ENCODE assay signal across 1 cellular context in the genomic region with DNA sequence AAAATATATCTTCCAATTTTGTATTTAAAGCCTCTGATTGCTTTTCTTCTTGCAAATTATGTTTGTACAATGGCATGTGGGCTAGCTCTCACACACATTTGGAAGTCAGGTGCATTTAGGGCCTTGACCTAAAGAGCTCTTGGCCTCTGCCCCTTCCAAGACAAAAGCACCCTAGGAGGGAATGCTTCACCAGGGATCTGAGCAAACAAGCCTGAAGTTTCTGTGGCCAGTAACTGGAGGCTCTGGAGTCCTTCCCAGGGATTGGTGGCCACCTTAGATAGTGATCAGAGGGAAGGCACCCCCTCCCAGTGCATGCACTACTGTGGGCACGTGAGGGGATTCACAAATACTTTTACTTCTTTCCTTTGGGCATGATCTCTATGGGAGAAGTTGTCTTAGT.
TF ChIP-seq lines count a peak whose summit lies in the region.

No MANE protein-coding gene starts in this region.

TF ChIP-seq in GM23338, 12 proteins besides CTCF, POLR2A, EP300 and RAD21:
- TF ChIP-seq, protein P1, sequence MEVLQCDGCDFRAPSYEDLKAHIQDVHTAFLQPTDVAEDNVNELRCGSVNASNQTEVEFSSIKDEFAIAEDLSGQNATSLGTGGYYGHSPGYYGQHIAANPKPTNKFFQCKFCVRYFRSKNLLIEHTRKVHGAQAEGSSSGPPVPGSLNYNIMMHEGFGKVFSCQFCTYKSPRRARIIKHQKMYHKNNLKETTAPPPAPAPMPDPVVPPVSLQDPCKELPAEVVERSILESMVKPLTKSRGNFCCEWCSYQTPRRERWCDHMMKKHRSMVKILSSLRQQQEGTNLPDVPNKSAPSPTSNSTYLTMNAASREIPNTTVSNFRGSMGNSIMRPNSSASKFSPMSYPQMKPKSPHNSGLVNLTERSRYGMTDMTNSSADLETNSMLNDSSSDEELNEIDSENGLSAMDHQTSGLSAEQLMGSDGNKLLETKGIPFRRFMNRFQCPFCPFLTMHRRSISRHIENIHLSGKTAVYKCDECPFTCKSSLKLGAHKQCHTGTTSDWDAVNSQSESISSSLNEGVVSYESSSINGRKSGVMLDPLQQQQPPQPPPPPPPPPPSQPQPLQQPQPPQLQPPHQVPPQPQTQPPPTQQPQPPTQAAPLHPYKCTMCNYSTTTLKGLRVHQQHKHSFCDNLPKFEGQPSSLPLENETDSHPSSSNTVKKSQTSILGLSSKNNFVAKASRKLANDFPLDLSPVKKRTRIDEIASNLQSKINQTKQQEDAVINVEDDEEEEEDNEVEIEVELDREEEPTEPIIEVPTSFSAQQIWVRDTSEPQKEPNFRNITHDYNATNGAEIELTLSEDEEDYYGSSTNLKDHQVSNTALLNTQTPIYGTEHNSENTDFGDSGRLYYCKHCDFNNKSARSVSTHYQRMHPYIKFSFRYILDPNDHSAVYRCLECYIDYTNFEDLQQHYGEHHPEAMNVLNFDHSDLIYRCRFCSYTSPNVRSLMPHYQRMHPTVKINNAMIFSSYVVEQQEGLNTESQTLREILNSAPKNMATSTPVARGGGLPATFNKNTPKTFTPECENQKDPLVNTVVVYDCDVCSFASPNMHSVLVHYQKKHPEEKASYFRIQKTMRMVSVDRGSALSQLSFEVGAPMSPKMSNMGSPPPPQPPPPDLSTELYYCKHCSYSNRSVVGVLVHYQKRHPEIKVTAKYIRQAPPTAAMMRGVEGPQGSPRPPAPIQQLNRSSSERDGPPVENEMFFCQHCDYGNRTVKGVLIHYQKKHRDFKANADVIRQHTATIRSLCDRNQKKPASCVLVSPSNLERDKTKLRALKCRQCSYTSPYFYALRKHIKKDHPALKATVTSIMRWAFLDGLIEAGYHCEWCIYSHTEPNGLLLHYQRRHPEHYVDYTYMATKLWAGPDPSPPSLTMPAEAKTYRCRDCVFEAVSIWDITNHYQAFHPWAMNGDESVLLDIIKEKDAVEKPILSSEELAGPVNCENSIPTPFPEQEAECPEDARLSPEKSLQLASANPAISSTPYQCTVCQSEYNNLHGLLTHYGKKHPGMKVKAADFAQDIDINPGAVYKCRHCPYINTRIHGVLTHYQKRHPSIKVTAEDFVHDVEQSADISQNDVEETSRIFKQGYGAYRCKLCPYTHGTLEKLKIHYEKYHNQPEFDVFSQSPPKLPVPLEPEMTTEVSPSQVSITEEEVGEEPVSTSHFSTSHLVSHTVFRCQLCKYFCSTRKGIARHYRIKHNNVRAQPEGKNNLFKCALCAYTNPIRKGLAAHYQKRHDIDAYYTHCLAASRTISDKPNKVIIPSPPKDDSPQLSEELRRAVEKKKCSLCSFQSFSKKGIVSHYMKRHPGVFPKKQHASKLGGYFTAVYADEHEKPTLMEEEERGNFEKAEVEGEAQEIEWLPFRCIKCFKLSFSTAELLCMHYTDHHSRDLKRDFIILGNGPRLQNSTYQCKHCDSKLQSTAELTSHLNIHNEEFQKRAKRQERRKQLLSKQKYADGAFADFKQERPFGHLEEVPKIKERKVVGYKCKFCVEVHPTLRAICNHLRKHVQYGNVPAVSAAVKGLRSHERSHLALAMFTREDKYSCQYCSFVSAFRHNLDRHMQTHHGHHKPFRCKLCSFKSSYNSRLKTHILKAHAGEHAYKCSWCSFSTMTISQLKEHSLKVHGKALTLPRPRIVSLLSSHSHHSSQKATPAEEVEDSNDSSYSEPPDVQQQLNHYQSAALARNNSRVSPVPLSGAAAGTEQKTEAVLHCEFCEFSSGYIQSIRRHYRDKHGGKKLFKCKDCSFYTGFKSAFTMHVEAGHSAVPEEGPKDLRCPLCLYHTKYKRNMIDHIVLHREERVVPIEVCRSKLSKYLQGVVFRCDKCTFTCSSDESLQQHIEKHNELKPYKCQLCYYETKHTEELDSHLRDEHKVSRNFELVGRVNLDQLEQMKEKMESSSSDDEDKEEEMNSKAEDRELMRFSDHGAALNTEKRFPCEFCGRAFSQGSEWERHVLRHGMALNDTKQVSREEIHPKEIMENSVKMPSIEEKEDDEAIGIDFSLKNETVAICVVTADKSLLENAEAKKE (CRISPR knock-in tag; IDR thresholded peaks at IDR 0.05), result peak; percentile 53; the same call in 1 of the 2 replicates
- TF ChIP-seq, protein P2, sequence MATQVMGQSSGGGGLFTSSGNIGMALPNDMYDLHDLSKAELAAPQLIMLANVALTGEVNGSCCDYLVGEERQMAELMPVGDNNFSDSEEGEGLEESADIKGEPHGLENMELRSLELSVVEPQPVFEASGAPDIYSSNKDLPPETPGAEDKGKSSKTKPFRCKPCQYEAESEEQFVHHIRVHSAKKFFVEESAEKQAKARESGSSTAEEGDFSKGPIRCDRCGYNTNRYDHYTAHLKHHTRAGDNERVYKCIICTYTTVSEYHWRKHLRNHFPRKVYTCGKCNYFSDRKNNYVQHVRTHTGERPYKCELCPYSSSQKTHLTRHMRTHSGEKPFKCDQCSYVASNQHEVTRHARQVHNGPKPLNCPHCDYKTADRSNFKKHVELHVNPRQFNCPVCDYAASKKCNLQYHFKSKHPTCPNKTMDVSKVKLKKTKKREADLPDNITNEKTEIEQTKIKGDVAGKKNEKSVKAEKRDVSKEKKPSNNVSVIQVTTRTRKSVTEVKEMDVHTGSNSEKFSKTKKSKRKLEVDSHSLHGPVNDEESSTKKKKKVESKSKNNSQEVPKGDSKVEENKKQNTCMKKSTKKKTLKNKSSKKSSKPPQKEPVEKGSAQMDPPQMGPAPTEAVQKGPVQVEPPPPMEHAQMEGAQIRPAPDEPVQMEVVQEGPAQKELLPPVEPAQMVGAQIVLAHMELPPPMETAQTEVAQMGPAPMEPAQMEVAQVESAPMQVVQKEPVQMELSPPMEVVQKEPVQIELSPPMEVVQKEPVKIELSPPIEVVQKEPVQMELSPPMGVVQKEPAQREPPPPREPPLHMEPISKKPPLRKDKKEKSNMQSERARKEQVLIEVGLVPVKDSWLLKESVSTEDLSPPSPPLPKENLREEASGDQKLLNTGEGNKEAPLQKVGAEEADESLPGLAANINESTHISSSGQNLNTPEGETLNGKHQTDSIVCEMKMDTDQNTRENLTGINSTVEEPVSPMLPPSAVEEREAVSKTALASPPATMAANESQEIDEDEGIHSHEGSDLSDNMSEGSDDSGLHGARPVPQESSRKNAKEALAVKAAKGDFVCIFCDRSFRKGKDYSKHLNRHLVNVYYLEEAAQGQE (IDR thresholded peaks at IDR 0.05; ENCODE audit: unreplicated experiment), result no peak
- TF ChIP-seq STAT1 (IDR thresholded peaks at IDR 0.05; ENCODE audit: unreplicated experiment), result no peak
